Comparison of ENCODE assay signal across 11 cellular contexts in the genomic region with DNA sequence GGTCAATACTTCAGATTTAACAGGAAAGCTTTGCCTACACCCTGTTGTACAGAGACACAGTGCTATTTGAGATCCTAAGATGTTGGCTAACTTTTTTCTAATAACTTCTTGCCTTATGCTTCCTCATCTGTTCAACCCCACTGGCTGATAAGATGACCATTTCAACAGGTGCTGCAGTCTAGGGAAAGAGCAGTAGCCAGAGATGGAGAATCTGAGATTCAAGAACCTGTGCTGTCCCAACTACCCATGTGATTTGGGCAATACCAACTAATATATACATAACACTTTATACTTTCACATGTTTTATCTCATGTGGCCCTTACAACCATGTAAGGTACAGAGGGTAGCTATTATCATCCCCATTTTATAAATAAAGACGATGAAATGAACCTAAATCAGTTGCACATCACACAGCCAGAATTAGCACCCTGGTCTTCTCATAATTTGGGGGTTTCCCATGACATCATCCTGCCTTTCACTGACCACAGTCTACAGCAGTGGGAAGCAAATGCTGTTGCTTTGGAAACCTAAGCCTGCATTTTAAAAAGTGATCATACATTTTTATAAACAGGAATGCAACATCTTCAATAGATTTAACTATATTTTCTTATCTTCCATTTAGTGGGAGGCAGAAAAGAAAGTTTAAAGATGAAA. TPM values are rescaled to one million over a fixed set of nuclear protein-coding genes. Genes with fewer than 3 reads are reported as not detected.
DNase-seq lines count a peak whose midpoint lies in the region; ATAC-seq and TF ChIP-seq lines count a peak whose summit lies in the region.
"Had no signal": no experiment of that assay in that cellular context is flagged by ENCODE, and none has a peak within 500 bp of the region (broad histone marks: within the 10 kb centered on the region; RNA-seq: fewer than 3 reads in every experiment).

No MANE protein-coding gene starts in this region.

- DNase-seq in lung microvascular endothelial cell (ENCODE audit: low read depth in 2 of 2) (peak; percentile 11 to 64), tibial nerve (ENCODE audit: low spot score in 2 of 2) (no peak), upper lobe of right lung (no peak), heart right ventricle (no peak)
- DNase-seq in stimulated activated CD4-positive, alpha-beta T cell treated with anti-CD3 and anti-CD28 coated beads, Interleukin-4, amount 100 ng/mL, for 4 hours, result no peak
- DNase-seq: stimulated activated CD4-positive, alpha-beta T cell treated with anti-CD3 and anti-CD28 coated beads, Interleukin-2, amount 100 ng/mL, for 48 hours had no signal

- H3K9me3 ChIP-seq in tibial nerve (no peaks in the 10 kb centered on the region), upper lobe of right lung (no peaks in the 10 kb centered on the region), heart right ventricle (no peaks in the 10 kb centered on the region)

- intact Hi-C loops in upper lobe of right lung (cut with DNase I), result no loop called here
- intact Hi-C loops in heart right ventricle (cut with DNase I), result no loop called here

- no peak for TF ChIP-seq EP300 in tibial nerve (IDR thresholded peaks at IDR 0.05)

- H3K4me3 ChIP-seq in tibial nerve, result no peak overlapping the region
- H3K4me3 ChIP-seq in upper lobe of right lung, result no peak overlapping the region
- H3K4me3 ChIP-seq in heart right ventricle, result no peak overlapping the region

- H3K36me3 ChIP-seq in tibial nerve (peaks cover 0 to 38% (median 0%) of the 10 kb centered on the region in 3 donors), upper lobe of right lung (peaks cover 14% of the 10 kb centered on the region), heart right ventricle (peaks cover 0 to 68% (median 4%) of the 10 kb centered on the region in 9 donors)

- WGBS in tibial nerve, 2 donors, result 61 to 75% methylated on average over 1 of the region's 1 CpG
- 84 to 90% methylated on average over 1 of the region's 1 CpG for WGBS in heart right ventricle, 2 donors

- TF ChIP-seq POLR2A in tibial nerve (IDR thresholded peaks at IDR 0.05), result no peak

- ATAC-seq in GM18870 (IDR thresholded peaks at IDR 0.05; ENCODE audit: unreplicated experiment), result peak; percentile 93
- ATAC-seq in GM21737 (IDR thresholded peaks at IDR 0.05; ENCODE audit: unreplicated experiment), result peak; percentile 77
- ATAC-seq in HG03457 (IDR thresholded peaks at IDR 0.05; ENCODE audit: unreplicated experiment), result peak; percentile 82
- no peak for ATAC-seq in upper lobe of right lung
- ATAC-seq in heart right ventricle, result no peak
- ATAC-seq: esophagus mucosa had no signal

- peaks cover 0 to 10% (median 3%) of the 10 kb centered on the region in 4 donors for H3K4me1 ChIP-seq in tibial nerve
- no peaks in the 10 kb centered on the region for H3K4me1 ChIP-seq in upper lobe of right lung
- H3K4me1 ChIP-seq in heart right ventricle, result peaks cover 0 to 8% (median 0%) of the 10 kb centered on the region in 9 donors

- H3K27ac ChIP-seq in tibial nerve, result no peak overlapping the region
- H3K27ac ChIP-seq in upper lobe of right lung, result no peak overlapping the region
- H3K27ac ChIP-seq in heart right ventricle, result no peak overlapping the region
- H3K27ac ChIP-seq: RWPE1 had no signal

- no peaks in the 10 kb centered on the region for H3K27me3 ChIP-seq in tibial nerve
- H3K27me3 ChIP-seq in upper lobe of right lung, result no peaks in the 10 kb centered on the region
- no peaks in the 10 kb centered on the region for H3K27me3 ChIP-seq in heart right ventricle

- TF ChIP-seq CTCF in tibial nerve (IDR thresholded peaks at IDR 0.05) (no peak), upper lobe of right lung (IDR thresholded peaks at IDR 0.05) (no peak), heart right ventricle (IDR thresholded peaks at IDR 0.05) (no peak)

RNA-seq across cellular contexts. Expression of gene TTC23, which starts 9.7 kb away (rescaled TPM):
- total RNA-seq in lung microvascular endothelial cell (15.3 and 17.1 TPM in 2 replicates), tibial nerve (10 to 100 TPM; 19.3 to 59.2 (median 25.7) TPM), upper lobe of right lung (19.1 TPM), heart right ventricle (10 to 100 TPM in 7 of 10 donors, 1 to 10 TPM in 3; 7.3 to 16.9 (median 11.8) TPM)
- polyA plus RNA-seq in heart right ventricle, result 1 to 10 TPM; 6.0 to 8.1 TPM

RNA-seq across cellular contexts. Expression of gene LRRC28, which starts 11.6 kb away (rescaled TPM):
- total RNA-seq in lung microvascular endothelial cell, result 6.8 and 10.5 TPM in 2 replicates
- total RNA-seq in tibial nerve, result 10 to 100 TPM; 21.6 to 73.4 (median 33.5) TPM
- 20.3 TPM for total RNA-seq in upper lobe of right lung
- total RNA-seq in heart right ventricle, result 10 to 100 TPM; 18.5 to 31.9 (median 23.3) TPM
- 10 to 100 TPM in 1 of 2 donors, 1 to 10 TPM in 1; 3.0 to 11.4 TPM for polyA plus RNA-seq in heart right ventricle

Comparison
In these comparisons a context has a peak if more than half of its experiments do, and no peak if none do; other contexts are left out.
1. ATAC-seq: peak in GM18870 (single experiment), GM21737 (single experiment) and HG03457 (single experiment); none in upper lobe of right lung (single experiment) and heart right ventricle (0 of 8).
2. DNase-seq: peak in lung microvascular endothelial cell (2 of 2); none in tibial nerve (0 of 2), upper lobe of right lung (single experiment), heart right ventricle (0 of 2) and stimulated activated CD4-positive, alpha-beta T cell treated with anti-CD3 and anti-CD28 coated beads, Interleukin-4, amount 100 ng/mL, for 4 hours (0 of 2).